22 cellular contexts compared by ENCODE assay signal in genomic region chr9:974993-975739, GRCh38. TPM values are rescaled to one million over a fixed set of nuclear protein-coding genes. Genes with fewer than 3 reads are reported as not detected.
A peak's percentile ranks its signal among the peaks of the same experiment; 100 is the strongest.
DNase-seq lines count a peak whose midpoint lies in the region; ATAC-seq and TF ChIP-seq lines count a peak whose summit lies in the region.
"Had no signal": no experiment of that assay in that cellular context is flagged by ENCODE, and none has a peak within 500 bp of the region (broad histone marks: within the 10 kb centered on the region; RNA-seq: fewer than 3 reads in every experiment).

No MANE protein-coding gene starts in this region.

- H2AK5ac ChIP-seq in mesendoderm (ENCODE audit: low read length), result no peak overlapping the region

- no peak overlapping the region for H3K4me3 Mint-ChIP-seq in stimulated activated naive B cell treated with anti-CD40 and anti-IgM and Interleukin-4, amounts not matched to agents 10 μg/mL and 1 μg/mL and 100 μg/mL, for 72 hours

- no peaks in the 10 kb centered on the region for H3K36me3 ChIP-seq in mesendoderm (ENCODE audit: control insufficient read depth, insufficient read depth, low read length)
- no peaks in the 10 kb centered on the region for H3K36me3 ChIP-seq in brain microvascular endothelial cell (replicated peaks)
- H3K36me3 ChIP-seq: ascending aorta; BLaER1 treated with 17β-estradiol and CSF1 and Interleukin-3, amounts not matched to agents 10 nM and 100 nM; heart left ventricle; right lobe of liver; suprapubic skin had no signal

- ATAC-seq in stimulated activated naive B cell treated with anti-CD40 and anti-IgM and Interleukin-4, amounts not matched to agents 10 μg/mL and 1 μg/mL and 100 μg/mL, for 72 hours (replicated peaks), result no peak
- ATAC-seq: heart left ventricle, right lobe of liver, SK-N-SH treated with all-trans-retinoic acid at 6 μM for 48 hours had no signal

- peaks cover 0 to 3% of the 10 kb centered on the region in 2 donors for H3K36me3 Mint-ChIP-seq in stimulated activated naive B cell treated with anti-CD40 and anti-IgM and Interleukin-4, amounts not matched to agents 10 μg/mL and 1 μg/mL and 100 μg/mL, for 72 hours
- H3K36me3 Mint-ChIP-seq: immature natural killer cell had no signal

- H3K79me2 ChIP-seq in mesendoderm (ENCODE audit: control insufficient read depth, insufficient read depth, low read length), result no peaks in the 10 kb centered on the region

- WGBS in mesendoderm (ENCODE audit: extremely low coverage, insufficient coverage, low lambda C conversion rate), result no CpG with 5 or more reads among the region's 24 CpGs

- H4K8ac ChIP-seq in mesendoderm (ENCODE audit: low read depth, low read length), result no peak overlapping the region

- H3K18ac ChIP-seq in mesendoderm (ENCODE audit: low read length), result no peak overlapping the region

- H3K79me1 ChIP-seq in mesendoderm (ENCODE audit: low read length), result no peaks in the 10 kb centered on the region

- H3K27ac ChIP-seq in mesendoderm (ENCODE audit: low read depth, low read length) (no peak overlapping the region), brain microvascular endothelial cell (no peak overlapping the region)
- H3K27ac ChIP-seq: ascending aorta; BLaER1 treated with 17β-estradiol and CSF1 and Interleukin-3, amounts not matched to agents 10 nM and 100 nM; heart left ventricle; right lobe of liver; suprapubic skin had no signal

- H2BK5ac ChIP-seq in mesendoderm (ENCODE audit: low read length), result no peak overlapping the region

- H3K4me2 ChIP-seq in mesendoderm (ENCODE audit: low read length), result no peak overlapping the region
- H3K4me2 ChIP-seq: BLaER1 treated with 17β-estradiol and CSF1 and Interleukin-3, amounts not matched to agents 10 nM and 100 nM had no signal

- H3K27me3 Mint-ChIP-seq in stimulated activated naive B cell treated with anti-CD40 and anti-IgM and Interleukin-4, amounts not matched to agents 10 μg/mL and 1 μg/mL and 100 μg/mL, for 72 hours, result peaks cover 76 to 89% of the 10 kb centered on the region in 2 donors

- peak; percentile 26 to 28 for DNase-seq in activated T-cell treated with anti-CD3 and anti-CD28 coated beads, Interleukin-2, amount 50 U/mL, for 48 hours
- no peak for DNase-seq in activated T-cell treated with anti-CD3 and anti-CD28 coated beads for 4 hours
- DNase-seq in ecto neural progenitor cell (ENCODE audit: low spot score), result peak; percentile 65
- DNase-seq in mesendoderm, result peak; percentile 46
- DNase-seq in stimulated activated naive B cell treated with anti-CD40 and anti-IgM and Interleukin-4, amounts not matched to agents 10 μg/mL and 1 μg/mL and 100 μg/mL, for 72 hours, result no peak
- DNase-seq in GM20000 (ENCODE audit: low spot score), result no peak
- DNase-seq in NCI-H748 (lab: John Stamatoyannopoulos, UW; ENCODE audit: unreplicated experiment), result no peak
- DNase-seq in brain microvascular endothelial cell, result no peak
- DNase-seq: ACHN; activated CD8-positive, alpha-beta memory T cell treated with anti-CD3 and anti-CD28 coated beads, Interleukin-2, amount 50 U/mL, for 4 hours; activated gamma-delta T cell treated with Interleukin-2 at 50 U/mL for 16 hours; EL; heart left ventricle; immature natural killer cell; NCI-H1105; NCI-H2081; right lobe of liver had no signal

- no peak overlapping the region for H3K23ac ChIP-seq in mesendoderm (ENCODE audit: low read length)

- no peak overlapping the region for H3K4ac ChIP-seq in mesendoderm (ENCODE audit: low read depth, low read length)

- H3K9me3 Mint-ChIP-seq in stimulated activated naive B cell treated with anti-CD40 and anti-IgM and Interleukin-4, amounts not matched to agents 10 μg/mL and 1 μg/mL and 100 μg/mL, for 72 hours, result no peaks in the 10 kb centered on the region

- no peak overlapping the region for H3K56ac ChIP-seq in mesendoderm (ENCODE audit: low read length)

- no peak overlapping the region for H4K5ac ChIP-seq in mesendoderm (ENCODE audit: low read length)

- peaks cover 4% of the 10 kb centered on the region for H3K4me1 ChIP-seq in mesendoderm (ENCODE audit: control insufficient read depth, low read depth, low read length)
- H3K4me1 ChIP-seq: BLaER1 treated with 17β-estradiol and CSF1 and Interleukin-3, amounts not matched to agents 10 nM and 100 nM had no signal

- no peak for TF ChIP-seq CTCF in GM20000 (IDR thresholded peaks at IDR 0.05; ENCODE audit: extremely low read depth, missing control alignments)
- TF ChIP-seq CTCF in brain microvascular endothelial cell (IDR thresholded peaks at IDR 0.05; ENCODE audit: low read depth, low read length, missing control alignments), result no peak

- H3K27me3 ChIP-seq in mesendoderm (ENCODE audit: insufficient read depth, low read length, poor library complexity) (peaks cover 70% of the 10 kb centered on the region), brain microvascular endothelial cell (replicated peaks) (peaks cover 96% of the 10 kb centered on the region)

- H3K4me1 Mint-ChIP-seq in stimulated activated naive B cell treated with anti-CD40 and anti-IgM and Interleukin-4, amounts not matched to agents 10 μg/mL and 1 μg/mL and 100 μg/mL, for 72 hours, result peaks cover 15 to 34% of the 10 kb centered on the region in 2 donors

- H2BK120ac ChIP-seq in mesendoderm (ENCODE audit: low read depth, low read length), result no peak overlapping the region

- H3K4me3 ChIP-seq in mesendoderm (ENCODE audit: low read length), result no peak overlapping the region
- H3K4me3 ChIP-seq in brain microvascular endothelial cell (ENCODE audit: low read depth, low read length), result no peak overlapping the region
- H3K4me3 ChIP-seq: ascending aorta; BLaER1 treated with 17β-estradiol and CSF1 and Interleukin-3, amounts not matched to agents 10 nM and 100 nM; heart left ventricle; right lobe of liver had no signal

- H2BK15ac ChIP-seq in mesendoderm (replicated peaks; ENCODE audit: low read depth), result no peak overlapping the region

- H3K27ac Mint-ChIP-seq in stimulated activated naive B cell treated with anti-CD40 and anti-IgM and Interleukin-4, amounts not matched to agents 10 μg/mL and 1 μg/mL and 100 μg/mL, for 72 hours, result peak overlapping the region; percentile 88
- H3K27ac Mint-ChIP-seq: immature natural killer cell had no signal

- no peak overlapping the region for H3K9ac ChIP-seq in mesendoderm (ENCODE audit: low read length)
- H3K9ac ChIP-seq: BLaER1 treated with 17β-estradiol and CSF1 and Interleukin-3, amounts not matched to agents 10 nM and 100 nM had no signal

- in situ Hi-C loops in brain microvascular endothelial cell (cut with HindIII; ENCODE audit: low pct_ligation_motif_present, low sequenced_read_pairs), result no loop called here

RNA-seq across cellular contexts. Expression of gene DMRT3, which starts 1.3 kb away (rescaled TPM):
- 0.10 TPM for polyA plus RNA-seq in mesendoderm (2013, experiment 1 of 2)
- 0.07 TPM for polyA plus RNA-seq in mesendoderm (2013, experiment 2 of 2)
- polyA plus RNA-seq: heart left ventricle, immature natural killer cell, liver had no signal

Comparison
In these comparisons a context has a peak if more than half of its experiments do, and no peak if none do; other contexts are left out.
1. DNase-seq: peak in activated T-cell treated with anti-CD3 and anti-CD28 coated beads, Interleukin-2, amount 50 U/mL, for 48 hours (2 of 2), ecto neural progenitor cell (single experiment) and mesendoderm (single experiment); none in activated T-cell treated with anti-CD3 and anti-CD28 coated beads for 4 hours (single experiment), stimulated activated naive B cell treated with anti-CD40 and anti-IgM and Interleukin-4, amounts not matched to agents 10 μg/mL and 1 μg/mL and 100 μg/mL, for 72 hours (single experiment), GM20000 (single experiment), NCI-H748 (single experiment) and brain microvascular endothelial cell (single experiment).